In the genomic region with DNA sequence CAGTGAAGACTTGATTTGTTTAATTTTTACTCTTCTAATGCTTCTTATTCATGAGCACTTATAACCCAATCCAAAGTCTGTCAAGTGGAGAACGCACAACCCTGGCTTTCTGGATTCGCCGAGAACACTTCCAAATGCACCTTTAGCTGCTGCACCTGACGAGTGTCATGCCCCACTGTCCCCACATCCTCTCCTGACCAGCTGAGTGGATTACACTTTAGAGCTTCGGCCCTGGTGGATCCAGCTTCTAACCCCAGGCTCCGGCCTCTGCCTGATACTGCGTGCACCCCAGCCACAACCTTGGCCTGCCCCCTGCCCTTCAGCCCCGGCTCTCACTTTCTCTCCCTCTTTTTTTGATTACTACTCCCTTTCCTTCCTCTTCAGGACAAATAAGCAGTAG, we compare ENCODE assay signal across 16 cellular contexts.
"Had no signal": no experiment of that assay in that cellular context is flagged by ENCODE, and none has a peak within 500 bp of the region (broad histone marks: within the 10 kb centered on the region; RNA-seq: fewer than 3 reads in every experiment).

No MANE protein-coding gene starts in this region.

- FAIRE-seq: pancreas had no signal

- ATAC-seq: pancreas, sciatic nerve, T-helper 17 cell had no signal

- H3K9me3 ChIP-seq: ascending aorta, breast epithelium, lower lobe of right lung, pancreas, stomach, thoracic aorta had no signal

- H3K9ac ChIP-seq: neural progenitor cell had no signal

- H3K27me3 ChIP-seq: ascending aorta, breast epithelium, foreskin keratinocyte, neural progenitor cell, pancreas, stomach had no signal

- H2AFZ ChIP-seq: neural progenitor cell had no signal

- DNase-seq: activated CD4-positive, alpha-beta T cell treated with anti-CD3 and anti-CD28 coated beads, Interleukin-2, amount 50 U/mL, for 1 hour; activated CD8-positive, alpha-beta memory T cell treated with anti-CD3 and anti-CD28 coated beads for 24 hours; cerebellar nuclear complex; effector memory CD4-positive, alpha-beta T cell; foreskin keratinocyte; head of caudate nucleus; immature natural killer cell; lower lobe of right lung; pancreas; stomach; T-helper 17 cell had no signal

- H3K27ac ChIP-seq: ascending aorta, breast epithelium, foreskin keratinocyte, lower lobe of right lung, neural progenitor cell, pancreas, thoracic aorta had no signal

- H3K4me3 ChIP-seq: ascending aorta, breast epithelium, lower lobe of right lung, neural progenitor cell, pancreas, stomach, thoracic aorta had no signal

- H3K4me2 ChIP-seq: neural progenitor cell had no signal

- H3K36me3 ChIP-seq: ascending aorta, breast epithelium, lower lobe of right lung, neural progenitor cell, pancreas, stomach, thoracic aorta had no signal
